In the genomic region with DNA sequence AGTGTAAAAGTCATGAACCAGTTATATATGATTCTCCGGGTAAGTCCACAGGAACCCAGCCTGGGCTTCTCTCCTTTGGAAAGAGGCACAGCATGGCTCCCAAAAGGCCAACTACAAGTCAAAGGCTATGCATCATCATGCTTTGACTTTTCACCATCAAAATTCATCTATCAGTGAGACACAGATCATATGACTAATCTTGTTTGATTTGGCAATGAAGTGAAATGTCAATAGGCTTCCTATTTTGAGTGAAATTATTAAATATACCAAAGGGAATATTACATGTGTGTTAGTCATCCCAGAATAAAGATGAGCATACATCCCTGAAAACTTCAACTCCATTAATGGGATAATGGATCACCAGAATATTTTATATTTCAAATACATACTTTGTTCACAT, we compare ENCODE assay signal across 30 cellular contexts.
DNase-seq lines count a peak whose midpoint lies in the region; TF ChIP-seq lines count a peak whose summit lies in the region.
"Had no signal": no experiment of that assay in that cellular context is flagged by ENCODE, and none has a peak within 500 bp of the region (broad histone marks: within the 10 kb centered on the region; RNA-seq: fewer than 3 reads in every experiment).

No MANE protein-coding gene starts in this region.

- intact Hi-C loops in prostate gland (cut with DNase I): no loop called here

- H3K79me2 ChIP-seq in trophoblast cell (ENCODE audit: control insufficient read depth, insufficient read depth, low read length, poor library complexity): peaks cover 1% of the 10 kb centered on the region
- H3K79me2 ChIP-seq: hepatocyte had no signal

- no peaks in the 10 kb centered on the region for H3K36me3 ChIP-seq in prostate gland
- H3K36me3 ChIP-seq in trophoblast cell (ENCODE audit: control insufficient read depth in 1 of 2, insufficient read depth in 2 of 2, low read length in 2 of 2): peaks cover 4 to 6% of the 10 kb centered on the region in 2 experiments
- H3K36me3 ChIP-seq: BLaER1 treated with 17β-estradiol and CSF1 and Interleukin-3, amounts not matched to agents 10 nM and 100 nM; colonic mucosa; gastroesophageal sphincter; lower lobe of right lung; neutrophil; right lobe of liver; tibial artery had no signal

- no peak overlapping the region for H3K4ac ChIP-seq in trophoblast cell (ENCODE audit: low read depth, low read length)

- H3K9ac ChIP-seq in trophoblast cell (ENCODE audit: low read length): no peak overlapping the region
- H3K9ac ChIP-seq: BLaER1 treated with 17β-estradiol and CSF1 and Interleukin-3, amounts not matched to agents 10 nM and 100 nM had no signal

- DNase-seq in DMS53 treated with DMSO at 0.1 percent for 48 hours (lab: John Stamatoyannopoulos, UW; ENCODE audit: unreplicated experiment) (peak; percentile 48), LHCN-M2 (ENCODE audit: low read depth) (peak; percentile 37), choroid plexus epithelial cell (ENCODE audit: low read depth) (peak; percentile 14), iris pigment epithelial cell (ENCODE audit: low read depth) (peak; percentile 12), prostate gland (ENCODE audit: low spot score) (no peak), trophoblast cell (no peak), anterior cingulate cortex (lab: John Stamatoyannopoulos, UW) (no peak)
- DNase-seq: activated CD4-positive, CD25-positive, alpha-beta regulatory T cell; activated gamma-delta T cell; activated naive CD8-positive, alpha-beta T cell treated with anti-CD3 and anti-CD28 coated beads, Interleukin-2, amount 10 ng/mL, durations not matched to agents 7 days and 5 days; activated T-cell treated with anti-CD3 and anti-CD28 coated beads, Interleukin-2, amount 50 U/mL, for 4 hours; colonic mucosa; COR-L47; DMS79; effector memory CD8-positive, alpha-beta T cell; GF-D8; HFFc6; lower lobe of right lung; naive thymus-derived CD4-positive, alpha-beta T cell; NCI-H1092 treated with DMSO at 0.1 percent for 48 hours; NCI-H1694 treated with DMSO at 0.1 percent for 48 hours; NCI-H446 treated with DMSO at 0.1 percent for 48 hours; NCI-H774; right lobe of liver; stimulated activated CD4-positive, alpha-beta T cell treated with anti-CD3 and anti-CD28 coated beads, Interleukin-4, amount 100 ng/mL, for 1 hour; tibial artery had no signal

- H2AFZ ChIP-seq in trophoblast cell (ENCODE audit: insufficient read depth, low read length, poor library complexity): no peak overlapping the region
- H2AFZ ChIP-seq: hepatocyte had no signal

- H4K91ac ChIP-seq in trophoblast cell (ENCODE audit: low read depth, low read length): no peak overlapping the region

- no peaks in the 10 kb centered on the region for H3K4me1 ChIP-seq in prostate gland (replicated peaks)
- H3K4me1 ChIP-seq in trophoblast cell (ENCODE audit: control insufficient read depth in 1 of 2, insufficient read depth in 2 of 2, low read length in 2 of 2): peaks cover 3 to 4% of the 10 kb centered on the region in 2 experiments
- H3K4me1 ChIP-seq: colonic mucosa, gastroesophageal sphincter, lower lobe of right lung, right lobe of liver, tibial artery had no signal

- H3K18ac ChIP-seq in trophoblast cell (ENCODE audit: low read length): no peak overlapping the region

- H3K27ac ChIP-seq in prostate gland (no peak overlapping the region), trophoblast cell (ENCODE audit: low read depth, low read length) (no peak overlapping the region)
- H3K27ac ChIP-seq: BLaER1 treated with 17β-estradiol and CSF1 and Interleukin-3, amounts not matched to agents 10 nM and 100 nM; colonic mucosa; gastroesophageal sphincter; hepatocyte; lower lobe of right lung; neutrophil; right lobe of liver; tibial artery had no signal

- H2BK5ac ChIP-seq in trophoblast cell (ENCODE audit: low read depth, low read length, poor library complexity): no peak overlapping the region

- H4K8ac ChIP-seq in trophoblast cell (ENCODE audit: low read depth, low read length): no peak overlapping the region

- H3K4me3 ChIP-seq in choroid plexus epithelial cell (ENCODE audit: low read depth, low read length): no peak overlapping the region
- H3K4me3 ChIP-seq in prostate gland: no peak overlapping the region
- H3K4me3 ChIP-seq in trophoblast cell (ENCODE audit: low read depth, low read length): no peak overlapping the region
- H3K4me3 ChIP-seq: BLaER1 treated with 17β-estradiol and CSF1 and Interleukin-3, amounts not matched to agents 10 nM and 100 nM; colonic mucosa; gastroesophageal sphincter; hepatocyte; lower lobe of right lung; right lobe of liver; tibial artery had no signal

- no peak overlapping the region for H2BK12ac ChIP-seq in trophoblast cell (ENCODE audit: low read length)

- no peaks in the 10 kb centered on the region for H3K9me3 ChIP-seq in prostate gland
- H3K9me3 ChIP-seq in trophoblast cell (ENCODE audit: insufficient read depth, low read depth, low read length): no peaks in the 10 kb centered on the region
- H3K9me3 ChIP-seq: colonic mucosa, gastroesophageal sphincter, lower lobe of right lung, neutrophil, right lobe of liver, tibial artery had no signal

- TF ChIP-seq POLR2A in prostate gland (IDR thresholded peaks at IDR 0.05): no peak

- no peaks in the 10 kb centered on the region for H3K27me3 ChIP-seq in prostate gland (replicated peaks; ENCODE audit: insufficient read depth)
- H3K27me3 ChIP-seq in trophoblast cell (ENCODE audit: insufficient read depth, low read length): no peaks in the 10 kb centered on the region
- H3K27me3 ChIP-seq: BLaER1 treated with 17β-estradiol and CSF1 and Interleukin-3, amounts not matched to agents 10 nM and 100 nM; colonic mucosa; gastroesophageal sphincter; hepatocyte; neutrophil; right lobe of liver; tibial artery had no signal

- no peak overlapping the region for H3K23ac ChIP-seq in trophoblast cell (ENCODE audit: low read length)

- no peak overlapping the region for H3K4me2 ChIP-seq in trophoblast cell (ENCODE audit: low read length)
- H3K4me2 ChIP-seq: BLaER1 treated with 17β-estradiol and CSF1 and Interleukin-3, amounts not matched to agents 10 nM and 100 nM; hepatocyte had no signal

- H2AK5ac ChIP-seq in trophoblast cell (ENCODE audit: low read length): no peak overlapping the region

- 100% methylated on average over 1 of the region's 1 CpG for WGBS in prostate gland
- WGBS in trophoblast cell (ENCODE audit: extremely low coverage, insufficient coverage, insufficient read length): no CpG with 5 or more reads among the region's 1 CpG

- H2BK120ac ChIP-seq in trophoblast cell (ENCODE audit: insufficient read depth, low read length, poor library complexity): no peak overlapping the region

- no peak overlapping the region for H4K12ac ChIP-seq in trophoblast cell (ENCODE audit: low read depth, low read length)

- TF ChIP-seq CTCF in choroid plexus epithelial cell (conservative IDR thresholded peaks at IDR 0.05; ENCODE audit: low read depth, low read length) (no peak), prostate gland (IDR thresholded peaks at IDR 0.05) (no peak)

- no peak overlapping the region for H3K14ac ChIP-seq in trophoblast cell (ENCODE audit: low read length)

- peaks cover 7% of the 10 kb centered on the region for H3K79me1 ChIP-seq in trophoblast cell (ENCODE audit: low read length)

Comparison
In these comparisons a context has a peak if more than half of its experiments do, and no peak if none do; other contexts are left out.
1. DNase-seq: peak in DMS53 treated with DMSO at 0.1 percent for 48 hours (single experiment), LHCN-M2 (single experiment), choroid plexus epithelial cell (single experiment) and iris pigment epithelial cell (single experiment); none in prostate gland (single experiment), trophoblast cell (0 of 2) and anterior cingulate cortex (0 of 58).